ENCODE assay signal across 23 cellular contexts in the genomic region with DNA sequence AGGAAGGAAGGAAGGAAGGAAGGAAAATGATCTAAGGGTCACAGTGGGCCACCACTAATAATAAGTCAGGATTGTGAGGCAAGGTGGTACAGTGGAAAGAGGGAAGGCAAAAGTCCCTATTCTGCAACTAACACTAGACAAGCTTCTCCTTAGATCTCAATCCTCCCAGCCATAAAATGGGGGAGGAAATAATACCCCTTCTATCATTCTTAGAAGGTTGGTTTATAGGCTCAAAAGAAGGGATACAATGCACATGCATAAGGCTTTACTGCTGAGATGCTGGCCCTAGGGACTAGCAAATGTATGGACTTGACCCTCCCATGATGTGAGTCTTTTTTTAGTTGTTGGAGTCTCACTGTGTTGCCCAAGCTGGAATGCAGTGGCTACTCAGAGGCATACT.
DNase-seq lines count a peak whose midpoint lies in the region; ATAC-seq and TF ChIP-seq lines count a peak whose summit lies in the region.
"Had no signal": no experiment of that assay in that cellular context is flagged by ENCODE, and none has a peak within 500 bp of the region (broad histone marks: within the 10 kb centered on the region; RNA-seq: fewer than 3 reads in every experiment).

No MANE protein-coding gene starts in this region.

- no peaks in the 10 kb centered on the region for H3K9me3 ChIP-seq in A673 (ENCODE audit: low read depth, low read length, poor library complexity, severe bottlenecking)
- no peaks in the 10 kb centered on the region for H3K9me3 ChIP-seq in HEK293 (ENCODE audit: control insufficient read depth, insufficient read depth, low read depth, low read length)
- H3K9me3 ChIP-seq in psoas muscle = no peaks in the 10 kb centered on the region
- H3K9me3 ChIP-seq: A549, BE2C, BLaER1 had no signal

- H3K4me1 ChIP-seq in A673 (ENCODE audit: insufficient read depth, low read length, poor library complexity, severe bottlenecking) (no peaks in the 10 kb centered on the region), HEK293 (ENCODE audit: control insufficient read depth, insufficient read depth, low read length) (no peaks in the 10 kb centered on the region), psoas muscle (no peaks in the 10 kb centered on the region)
- H3K4me1 ChIP-seq: A549, BE2C, BLaER1 had no signal

- TF ChIP-seq CTCF in A673 (conservative IDR thresholded peaks at IDR 0.05; ENCODE audit: low read depth, low read length) (no peak), HEK293 (tag by site-specific recombination; IDR thresholded peaks at IDR 0.05) (no peak), psoas muscle (IDR thresholded peaks at IDR 0.05) (no peak)

- DNase-seq in A673 (ENCODE audit: low spot score) = peak; percentile 58
- DNase-seq in left lobe of liver (ENCODE audit: low spot score) = peak; percentile 10
- DNase-seq in central memory CD4-positive, alpha-beta T cell = no peak
- DNase-seq in psoas muscle = no peak
- DNase-seq: ACHN; BE2C; C1 segment of cervical spinal cord; CD4-positive, alpha-beta memory T cell; CD4-positive, CD25-positive, alpha-beta regulatory T cell; CD8-positive, alpha-beta memory T cell; COR-L47; DMS 273 treated with DMSO at 0.1 percent for 48 hours; DMS153; DMS53; DMS79; DND-41; EL; GDM1 had no signal

- CTCF ChIA-PET in A673 (lab: Charles Lee) (no interaction called here), HEK293 (lab: Yijun Ruan, JAX) (interaction anchor here (3.7 kb wide), 1 partner anchor 47 kb away, joined by 14 read pairs; no protein-coding TSS in a partner anchor)

- POLR2A ChIA-PET in A673 (lab: Charles Lee; ENCODE audit: low non-redundant PET) = no interaction called here
- POLR2A ChIA-PET in HEK293 (lab: Yijun Ruan, JAX) = no interaction called here

- ATAC-seq in left lobe of liver (no peak), psoas muscle (no peak), HG03196 (IDR thresholded peaks at IDR 0.05; ENCODE audit: unreplicated experiment) (no peak)

- no peak overlapping the region for H3K4me3 ChIP-seq in A673 (ENCODE audit: low read depth, low read length, poor library complexity, severe bottlenecking)
- H3K4me3 ChIP-seq in HEK293 (ENCODE audit: low read depth, low read length) = no peak overlapping the region
- no peak overlapping the region for H3K4me3 ChIP-seq in psoas muscle
- H3K4me3 ChIP-seq: A549, BLaER1 had no signal

- H3K27ac ChIP-seq in A673 (ENCODE audit: low read depth, low read length, poor library complexity, severe bottlenecking) (peak overlapping the region; percentile 70), HEK293 (ENCODE audit: extremely low read depth, low read depth, low read length) (no peak overlapping the region), psoas muscle (no peak overlapping the region)
- H3K27ac ChIP-seq: 22Rv1, A549, BLaER1 had no signal

- no TSS peak for BruUV-seq in A673 (replicated peaks; lab: Mats Ljungman, UMichigan)

- H3K36me3 ChIP-seq in A673 (ENCODE audit: insufficient read depth, low read length, poor library complexity, severe bottlenecking) (no peaks in the 10 kb centered on the region), HEK293 (ENCODE audit: control insufficient read depth in 2 of 2, insufficient read depth in 1 of 2, low read length in 2 of 2) (no peaks in the 10 kb centered on the region), psoas muscle (ENCODE audit: insufficient read depth in 1 of 2, low read depth in 1 of 2) (no peaks in the 10 kb centered on the region)
- H3K36me3 ChIP-seq: BE2C, BLaER1 had no signal

- H3K27me3 ChIP-seq in A673 (replicated peaks; ENCODE audit: insufficient read depth, low read depth, low read length, poor library complexity) = no peaks in the 10 kb centered on the region
- peaks cover 0 to 2% (median 0%) of the 10 kb centered on the region in 3 donors for H3K27me3 ChIP-seq in psoas muscle (ENCODE audit: insufficient read depth in 3 of 3, low read length in 2 of 3)
- H3K27me3 ChIP-seq: BE2C, BLaER1 had no signal

- intact Hi-C loops in A673 (cut with micrococcal nuclease; ENCODE audit: unreplicated experiment) (loop anchor here (10.0 kb wide), 1 partner anchor 1173 kb away; no protein-coding TSS in a partner anchor), psoas muscle (cut with DNase I) (no loop called here)

TF ChIP-seq in HEK293, 187 proteins besides CTCF, POLR2A, EP300 and RAD21:
- TF ChIP-seq ZNF37A (tag by site-specific recombination; IDR thresholded peaks at IDR 0.05) (no peak), ZNF366 (tag by site-specific recombination; conservative IDR thresholded peaks at IDR 0.05) (peak; percentile 67; the same call in 1 of the 2 replicates), ZBTB20 (tag by site-specific recombination; IDR thresholded peaks at IDR 0.05) (no peak), ZNF510 (tag by site-specific recombination; IDR thresholded peaks at IDR 0.05; ENCODE audit: insufficient replicate concordance) (no peak), HOXA7 (CRISPR knock-in tag; IDR thresholded peaks at IDR 0.05; ENCODE audit: borderline replicate concordance) (no peak), KLF1 (tag by site-specific recombination; IDR thresholded peaks at IDR 0.05) (no peak)
- TF ChIP-seq, protein P1, sequence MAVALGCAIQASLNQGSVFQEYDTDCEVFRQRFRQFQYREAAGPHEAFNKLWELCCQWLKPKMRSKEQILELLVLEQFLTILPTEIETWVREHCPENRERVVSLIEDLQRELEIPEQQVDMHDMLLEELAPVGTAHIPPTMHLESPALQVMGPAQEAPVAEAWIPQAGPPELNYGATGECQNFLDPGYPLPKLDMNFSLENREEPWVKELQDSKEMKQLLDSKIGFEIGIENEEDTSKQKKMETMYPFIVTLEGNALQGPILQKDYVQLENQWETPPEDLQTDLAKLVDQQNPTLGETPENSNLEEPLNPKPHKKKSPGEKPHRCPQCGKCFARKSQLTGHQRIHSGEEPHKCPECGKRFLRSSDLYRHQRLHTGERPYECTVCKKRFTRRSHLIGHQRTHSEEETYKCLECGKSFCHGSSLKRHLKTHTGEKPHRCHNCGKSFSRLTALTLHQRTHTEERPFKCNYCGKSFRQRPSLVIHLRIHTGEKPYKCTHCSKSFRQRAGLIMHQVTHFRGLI (tag by site-specific recombination; IDR thresholded peaks at IDR 0.05) = no peak

Comparison
In these comparisons a context has a peak if more than half of its experiments do, and no peak if none do; other contexts are left out.
1. DNase-seq: peak in A673 (single experiment) and left lobe of liver (single experiment); none in central memory CD4-positive, alpha-beta T cell (single experiment) and psoas muscle (0 of 2).